Comparison of ENCODE assay signal across 1 cellular context in the genomic region with DNA sequence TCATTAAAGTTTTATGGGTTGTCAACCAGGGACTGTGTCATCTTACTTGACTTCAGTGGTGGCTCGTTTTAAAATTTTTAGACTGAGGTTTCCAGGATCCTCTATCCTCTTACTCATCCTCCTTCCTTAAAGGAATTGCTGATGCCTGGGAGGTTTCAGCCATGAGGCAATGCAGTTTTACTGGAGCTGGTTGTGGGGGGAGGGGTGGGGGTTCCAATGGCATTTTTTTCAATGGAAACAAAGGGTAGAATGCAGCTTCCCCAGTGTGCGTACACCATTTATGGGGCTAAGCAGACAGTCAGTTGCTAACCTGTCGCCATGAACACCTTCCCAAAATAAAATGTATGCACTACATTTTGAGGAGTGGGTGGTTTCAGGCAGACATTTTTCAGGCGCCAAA.
TF ChIP-seq lines count a peak whose summit lies in the region.

No MANE protein-coding gene starts in this region.

TF ChIP-seq in H1, 55 proteins besides CTCF, POLR2A, EP300 and RAD21 (continued from another document):
- TF ChIP-seq, protein P1, sequence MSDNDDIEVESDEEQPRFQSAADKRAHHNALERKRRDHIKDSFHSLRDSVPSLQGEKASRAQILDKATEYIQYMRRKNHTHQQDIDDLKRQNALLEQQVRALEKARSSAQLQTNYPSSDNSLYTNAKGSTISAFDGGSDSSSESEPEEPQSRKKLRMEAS (IDR thresholded peaks at IDR 0.05): peak; percentile 55; the same call in 1 of the 2 replicates
- TF ChIP-seq ASH2L (IDR thresholded peaks at IDR 0.05; ENCODE audit: low read length) (peak; percentile 83), KDM1A (IDR thresholded peaks at IDR 0.05; ENCODE audit: borderline replicate concordance, low read length) (no peak), YY1 (IDR thresholded peaks at IDR 0.05; ENCODE audit: low read depth, low read length) (peak; percentile 76), RBBP5 (IDR thresholded peaks at IDR 0.05; ENCODE audit: borderline replicate concordance, low read depth, low read length) (peak; percentile 84; the same call in 1 of the 2 replicates), GTF2F1 (IDR thresholded peaks at IDR 0.05; ENCODE audit: borderline replicate concordance, low read depth, low read length) (no peak), TEAD4 (IDR thresholded peaks at IDR 0.05; ENCODE audit: low read depth, low read length) (0 out of 2 replicates have a peak, but pooled peaks have one; percentile 30), SUZ12 (IDR thresholded peaks at IDR 0.05; ENCODE audit: low read length) (no peak), CEBPB (IDR thresholded peaks at IDR 0.05; ENCODE audit: low read depth, low read length) (0 out of 2 replicates have a peak, but pooled peaks have one; percentile 36)
- TF ChIP-seq, protein P2, sequence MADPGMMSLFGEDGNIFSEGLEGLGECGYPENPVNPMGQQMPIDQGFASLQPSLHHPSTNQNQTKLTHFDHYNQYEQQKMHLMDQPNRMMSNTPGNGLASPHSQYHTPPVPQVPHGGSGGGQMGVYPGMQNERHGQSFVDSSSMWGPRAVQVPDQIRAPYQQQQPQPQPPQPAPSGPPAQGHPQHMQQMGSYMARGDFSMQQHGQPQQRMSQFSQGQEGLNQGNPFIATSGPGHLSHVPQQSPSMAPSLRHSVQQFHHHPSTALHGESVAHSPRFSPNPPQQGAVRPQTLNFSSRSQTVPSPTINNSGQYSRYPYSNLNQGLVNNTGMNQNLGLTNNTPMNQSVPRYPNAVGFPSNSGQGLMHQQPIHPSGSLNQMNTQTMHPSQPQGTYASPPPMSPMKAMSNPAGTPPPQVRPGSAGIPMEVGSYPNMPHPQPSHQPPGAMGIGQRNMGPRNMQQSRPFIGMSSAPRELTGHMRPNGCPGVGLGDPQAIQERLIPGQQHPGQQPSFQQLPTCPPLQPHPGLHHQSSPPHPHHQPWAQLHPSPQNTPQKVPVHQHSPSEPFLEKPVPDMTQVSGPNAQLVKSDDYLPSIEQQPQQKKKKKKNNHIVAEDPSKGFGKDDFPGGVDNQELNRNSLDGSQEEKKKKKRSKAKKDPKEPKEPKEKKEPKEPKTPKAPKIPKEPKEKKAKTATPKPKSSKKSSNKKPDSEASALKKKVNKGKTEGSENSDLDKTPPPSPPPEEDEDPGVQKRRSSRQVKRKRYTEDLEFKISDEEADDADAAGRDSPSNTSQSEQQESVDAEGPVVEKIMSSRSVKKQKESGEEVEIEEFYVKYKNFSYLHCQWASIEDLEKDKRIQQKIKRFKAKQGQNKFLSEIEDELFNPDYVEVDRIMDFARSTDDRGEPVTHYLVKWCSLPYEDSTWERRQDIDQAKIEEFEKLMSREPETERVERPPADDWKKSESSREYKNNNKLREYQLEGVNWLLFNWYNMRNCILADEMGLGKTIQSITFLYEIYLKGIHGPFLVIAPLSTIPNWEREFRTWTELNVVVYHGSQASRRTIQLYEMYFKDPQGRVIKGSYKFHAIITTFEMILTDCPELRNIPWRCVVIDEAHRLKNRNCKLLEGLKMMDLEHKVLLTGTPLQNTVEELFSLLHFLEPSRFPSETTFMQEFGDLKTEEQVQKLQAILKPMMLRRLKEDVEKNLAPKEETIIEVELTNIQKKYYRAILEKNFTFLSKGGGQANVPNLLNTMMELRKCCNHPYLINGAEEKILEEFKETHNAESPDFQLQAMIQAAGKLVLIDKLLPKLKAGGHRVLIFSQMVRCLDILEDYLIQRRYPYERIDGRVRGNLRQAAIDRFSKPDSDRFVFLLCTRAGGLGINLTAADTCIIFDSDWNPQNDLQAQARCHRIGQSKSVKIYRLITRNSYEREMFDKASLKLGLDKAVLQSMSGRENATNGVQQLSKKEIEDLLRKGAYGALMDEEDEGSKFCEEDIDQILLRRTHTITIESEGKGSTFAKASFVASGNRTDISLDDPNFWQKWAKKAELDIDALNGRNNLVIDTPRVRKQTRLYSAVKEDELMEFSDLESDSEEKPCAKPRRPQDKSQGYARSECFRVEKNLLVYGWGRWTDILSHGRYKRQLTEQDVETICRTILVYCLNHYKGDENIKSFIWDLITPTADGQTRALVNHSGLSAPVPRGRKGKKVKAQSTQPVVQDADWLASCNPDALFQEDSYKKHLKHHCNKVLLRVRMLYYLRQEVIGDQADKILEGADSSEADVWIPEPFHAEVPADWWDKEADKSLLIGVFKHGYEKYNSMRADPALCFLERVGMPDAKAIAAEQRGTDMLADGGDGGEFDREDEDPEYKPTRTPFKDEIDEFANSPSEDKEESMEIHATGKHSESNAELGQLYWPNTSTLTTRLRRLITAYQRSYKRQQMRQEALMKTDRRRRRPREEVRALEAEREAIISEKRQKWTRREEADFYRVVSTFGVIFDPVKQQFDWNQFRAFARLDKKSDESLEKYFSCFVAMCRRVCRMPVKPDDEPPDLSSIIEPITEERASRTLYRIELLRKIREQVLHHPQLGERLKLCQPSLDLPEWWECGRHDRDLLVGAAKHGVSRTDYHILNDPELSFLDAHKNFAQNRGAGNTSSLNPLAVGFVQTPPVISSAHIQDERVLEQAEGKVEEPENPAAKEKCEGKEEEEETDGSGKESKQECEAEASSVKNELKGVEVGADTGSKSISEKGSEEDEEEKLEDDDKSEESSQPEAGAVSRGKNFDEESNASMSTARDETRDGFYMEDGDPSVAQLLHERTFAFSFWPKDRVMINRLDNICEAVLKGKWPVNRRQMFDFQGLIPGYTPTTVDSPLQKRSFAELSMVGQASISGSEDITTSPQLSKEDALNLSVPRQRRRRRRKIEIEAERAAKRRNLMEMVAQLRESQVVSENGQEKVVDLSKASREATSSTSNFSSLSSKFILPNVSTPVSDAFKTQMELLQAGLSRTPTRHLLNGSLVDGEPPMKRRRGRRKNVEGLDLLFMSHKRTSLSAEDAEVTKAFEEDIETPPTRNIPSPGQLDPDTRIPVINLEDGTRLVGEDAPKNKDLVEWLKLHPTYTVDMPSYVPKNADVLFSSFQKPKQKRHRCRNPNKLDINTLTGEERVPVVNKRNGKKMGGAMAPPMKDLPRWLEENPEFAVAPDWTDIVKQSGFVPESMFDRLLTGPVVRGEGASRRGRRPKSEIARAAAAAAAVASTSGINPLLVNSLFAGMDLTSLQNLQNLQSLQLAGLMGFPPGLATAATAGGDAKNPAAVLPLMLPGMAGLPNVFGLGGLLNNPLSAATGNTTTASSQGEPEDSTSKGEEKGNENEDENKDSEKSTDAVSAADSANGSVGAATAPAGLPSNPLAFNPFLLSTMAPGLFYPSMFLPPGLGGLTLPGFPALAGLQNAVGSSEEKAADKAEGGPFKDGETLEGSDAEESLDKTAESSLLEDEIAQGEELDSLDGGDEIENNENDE (IDR thresholded peaks at IDR 0.05; ENCODE audit: insufficient replicate concordance, low read length): no peak
TF ChIP-seq in H1: peak in this region for 11.
